In the genomic region with DNA sequence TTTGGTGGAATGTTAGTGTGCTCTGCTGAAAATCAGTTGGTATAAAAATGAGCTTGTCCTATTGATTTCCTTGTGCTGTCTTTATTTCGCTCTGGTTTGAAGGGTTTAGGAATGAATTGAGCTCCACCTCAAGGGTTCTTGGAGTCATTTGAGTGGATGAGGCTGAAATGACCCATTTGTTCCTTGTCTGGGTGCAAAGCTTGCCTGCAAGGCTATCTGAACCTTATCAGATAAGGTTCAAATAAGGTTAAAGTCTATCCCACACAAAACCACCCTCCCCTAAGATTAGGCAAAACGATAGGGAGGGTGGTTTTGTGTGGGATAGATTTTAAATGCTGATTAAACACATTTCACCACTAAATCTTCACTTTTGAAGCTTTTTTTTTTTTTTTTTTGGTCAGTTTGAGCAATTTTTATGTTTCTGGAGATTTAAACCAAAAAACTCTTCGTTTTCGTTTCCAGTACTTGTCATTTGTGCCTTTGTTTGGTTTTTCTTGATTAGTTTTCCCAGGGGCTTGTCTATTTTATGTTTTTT, we compare ENCODE assay signal across 22 cellular contexts.
"Had no signal": no experiment of that assay in that cellular context is flagged by ENCODE, and none has a peak within 500 bp of the region (broad histone marks: within the 10 kb centered on the region; RNA-seq: fewer than 3 reads in every experiment).

No MANE protein-coding gene starts in this region.

- H3K4me1 ChIP-seq: body of pancreas, Peyer's patch, SJSA1 had no signal

- ATAC-seq: activated CD8-positive, alpha-beta memory T cell treated with anti-CD3 and anti-CD28 coated beads, Interleukin-2, amount 10 ng/mL, durations not matched to agents 7 days and 5 days; body of pancreas had no signal

- DNase-seq: activated B cell treated with CpG ODN at 0.5 μM for 24 hours; activated CD4-positive, alpha-beta T cell treated with anti-CD3 and anti-CD28 coated beads for 1 hour; activated CD4-positive, alpha-beta T cell treated with anti-CD3 and anti-CD28 coated beads, Interleukin-2, amount 10 ng/mL, durations not matched to agents 24 days and 14 days; activated CD4-positive, alpha-beta T cell treated with anti-CD3 and anti-CD28 coated beads, Interleukin-2, amount 50 U/mL, for 48 hours; activated CD8-positive, alpha-beta memory T cell treated with anti-CD3 and anti-CD28 coated beads, Interleukin-2, amount 10 ng/mL, durations not matched to agents 7 days and 5 days; activated effector memory CD4-positive, alpha-beta T cell treated with Interleukin-2 at 50 U/mL for 16 hours; activated naive CD4-positive, alpha-beta T cell; activated T-cell treated with anti-CD3 and anti-CD28 coated beads, Interleukin-2, amount 50 U/mL, for 24 hours; aorta; body of pancreas; central memory CD4-positive, alpha-beta T cell; NCI-H1092 treated with DMSO at 0.1 percent for 48 hours; NCI-H1417 treated with DMSO at 0.1 percent for 48 hours; NCI-H1694; NCI-H2029; NCI-H345; NCI-H510A; Peyer's patch; SHP77 had no signal

- H3K9ac ChIP-seq: KMS-11 had no signal

- H3K27ac ChIP-seq: body of pancreas, KMS-11, SJSA1 had no signal

- H3K27me3 ChIP-seq: body of pancreas, Peyer's patch, SJSA1 had no signal

- H3K36me3 ChIP-seq: Peyer's patch, SJSA1 had no signal

- H3K4me3 ChIP-seq: body of pancreas, Peyer's patch, SJSA1 had no signal

- H3K4me2 ChIP-seq: KMS-11 had no signal

- FAIRE-seq: bronchial epithelial cell had no signal

- H3K9me3 ChIP-seq: body of pancreas, Peyer's patch, SJSA1 had no signal
